In the genomic region with DNA sequence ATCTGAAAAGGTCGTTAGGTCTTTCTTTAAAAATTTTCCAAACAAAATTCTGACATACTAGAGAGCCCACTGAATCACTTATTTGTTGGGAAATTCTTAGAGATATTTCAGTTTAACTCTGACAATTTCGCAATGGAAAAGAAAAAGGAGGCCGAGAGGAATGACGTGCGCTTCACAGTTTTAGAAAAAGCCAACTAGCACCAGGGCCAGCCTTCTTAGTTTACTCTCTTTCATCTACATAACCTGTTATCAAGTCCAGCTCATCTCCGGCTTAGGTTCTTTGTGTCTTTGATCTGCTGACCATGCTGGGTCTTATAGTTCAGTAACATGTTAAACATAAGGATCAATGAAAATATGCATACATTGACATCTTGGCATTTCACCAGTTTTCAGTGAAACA, we compare ENCODE assay signal across 22 cellular contexts.
"Had no signal": no experiment of that assay in that cellular context is flagged by ENCODE, and none has a peak within 500 bp of the region (broad histone marks: within the 10 kb centered on the region; RNA-seq: fewer than 3 reads in every experiment).

No MANE protein-coding gene starts in this region.

- H3K27ac ChIP-seq: epithelial cell of prostate, foreskin keratinocyte, heart left ventricle, pancreas, prostate gland, skin epidermis, upper lobe of right lung had no signal

- DNase-seq: activated CD4-positive, alpha-beta T cell treated with anti-CD3 and anti-CD28 coated beads for 4 hours; activated CD4-positive, alpha-beta T cell treated with anti-CD3 and anti-CD28 coated beads, Interleukin-2, amount 50 U/mL, for 4 hours; activated CD4-positive, CD25-positive, alpha-beta regulatory T cell; activated CD8-positive, alpha-beta memory T cell treated with anti-CD3 and anti-CD28 coated beads, Interleukin-2, amount 50 U/mL, for 4 hours; activated effector memory CD4-positive, alpha-beta T cell treated with anti-CD3 and anti-CD28 coated beads, Interleukin-2, amount 50 U/mL, for 16 hours; activated naive CD4-positive, alpha-beta T cell treated with anti-CD3 and anti-CD28 coated beads for 36 hours; activated naive CD8-positive, alpha-beta T cell treated with anti-CD3 and anti-CD28 coated beads, Interleukin-2, amount 10 ng/mL, durations not matched to agents 7 days and 5 days; activated T-cell treated with anti-CD3 and anti-CD28 coated beads, Interleukin-2, amount 50 U/mL, for 1 hour; amygdala; foreskin keratinocyte; heart left ventricle; midbrain; naive thymus-derived CD4-positive, alpha-beta T cell; nucleus accumbens; pancreas; retina; stimulated activated CD4-positive, alpha-beta T cell treated with anti-CD3 and anti-CD28 coated beads, Interleukin-4, amount 100 ng/mL, for 24 hours; T-helper 2 cell; upper lobe of right lung had no signal

- FAIRE-seq: pancreas had no signal

- H3K4me3 ChIP-seq: heart left ventricle, pancreas, prostate gland, skin epidermis, upper lobe of right lung had no signal

- H3K27me3 ChIP-seq: heart left ventricle, pancreas, upper lobe of right lung had no signal

- H3K4me1 ChIP-seq: foreskin keratinocyte, heart left ventricle, pancreas, prostate gland, upper lobe of right lung had no signal

- H3K36me3 ChIP-seq: heart left ventricle, pancreas, prostate gland, upper lobe of right lung had no signal

- H3K9me3 ChIP-seq: heart left ventricle, pancreas, prostate gland, upper lobe of right lung had no signal
